17 cellular contexts compared by ENCODE assay signal in genomic region chr4:166527500-166527899, GRCh38.
A peak's percentile ranks its signal among the peaks of the same experiment; 100 is the strongest.
DNase-seq lines count a peak whose midpoint lies in the region; ATAC-seq, FAIRE-seq and TF ChIP-seq lines count a peak whose summit lies in the region.
"Had no signal": no experiment of that assay in that cellular context is flagged by ENCODE, and none has a peak within 500 bp of the region (broad histone marks: within the 10 kb centered on the region; RNA-seq: fewer than 3 reads in every experiment).

No MANE protein-coding gene starts in this region.

- H3K79me2 ChIP-seq in H1 (ENCODE audit: control insufficient read depth in 1 of 2, insufficient read depth in 2 of 2, low read length in 2 of 2) (no peaks in the 10 kb centered on the region), mesendoderm (ENCODE audit: control insufficient read depth, insufficient read depth, low read length) (no peaks in the 10 kb centered on the region)

- no peak overlapping the region for H2BK120ac ChIP-seq in H1 (replicated peaks; ENCODE audit: low read depth, low read length)
- H2BK120ac ChIP-seq in mesendoderm (ENCODE audit: low read depth, low read length) = no peak overlapping the region

- 0 out of 2 replicates have a peak overlapping the region, but pooled peaks have one; percentile 14 for H3K18ac ChIP-seq in H1 (ENCODE audit: extremely low read depth, low read length)
- no peak overlapping the region for H3K18ac ChIP-seq in mesendoderm (ENCODE audit: low read length)

- H2BK20ac ChIP-seq in H1 (ENCODE audit: low read length) = no peak overlapping the region; the same call in 1 of the 2 replicates

- H2BK15ac ChIP-seq in H1 (ENCODE audit: low read length) = no peak overlapping the region
- no peak overlapping the region for H2BK15ac ChIP-seq in mesendoderm (replicated peaks; ENCODE audit: low read depth)

- TF ChIP-seq RAD21 in H1 (IDR thresholded peaks at IDR 0.05 in 1 of 2, conservative IDR thresholded peaks at IDR 0.05 in 1 of 2; ENCODE audit: low read depth in 2 of 2, low read length in 2 of 2) = no peak

- H3K27ac ChIP-seq in H1 (ENCODE audit: low read depth, low read length) = no peak overlapping the region
- no peak overlapping the region for H3K27ac ChIP-seq in mesendoderm (ENCODE audit: low read depth, low read length)
- H3K27ac ChIP-seq: left lung, pancreas had no signal

- H3K4me1 ChIP-seq in NT2/D1 (ENCODE audit: insufficient read depth, insufficient read length) = no peaks in the 10 kb centered on the region
- H3K4me1 ChIP-seq in H1 (replicated peaks in 1 of 4; ENCODE audit: control insufficient read depth in 3 of 4, insufficient read depth in 4 of 4, low read length in 3 of 4) = peaks cover 0 to 7% (median 1%) of the 10 kb centered on the region in 4 experiments; a peak in 1 of 7 replicates
- H3K4me1 ChIP-seq in mesendoderm (ENCODE audit: control insufficient read depth, low read depth, low read length) = no peaks in the 10 kb centered on the region
- H3K4me1 ChIP-seq: left lung, pancreas had no signal

- H3K36me3 ChIP-seq in NT2/D1 (ENCODE audit: insufficient read depth, insufficient read length, low read length) = no peaks in the 10 kb centered on the region
- H3K36me3 ChIP-seq in H1 (ENCODE audit: control insufficient read depth in 2 of 4, insufficient read depth in 4 of 4, low read length in 3 of 4) = no peaks in the 10 kb centered on the region
- no peaks in the 10 kb centered on the region for H3K36me3 ChIP-seq in mesendoderm (ENCODE audit: control insufficient read depth, insufficient read depth, low read length)
- H3K36me3 ChIP-seq: left lung, pancreas had no signal

- no peak overlapping the region; the same call in 1 of the 2 replicates for H2AFZ ChIP-seq in H1 (ENCODE audit: low read length)

- no peaks in the 10 kb centered on the region for H4K20me1 ChIP-seq in H1 (replicated peaks in 1 of 2; ENCODE audit: control insufficient read depth in 1 of 2, insufficient read depth in 2 of 2, low read length in 2 of 2)

- CTCF ChIA-PET in H1 (lab: Charles Lee; ENCODE audit: partially characterized antibody) = interaction anchor here (1.1 kb wide), 1 partner anchor 66 kb away, joined by 5 read pairs; no protein-coding TSS in a partner anchor

- H3K23ac ChIP-seq in H1 (ENCODE audit: insufficient read length) (no peak overlapping the region), mesendoderm (ENCODE audit: low read length) (no peak overlapping the region)

- no peak for TF ChIP-seq CTCF in H1 (IDR thresholded peaks at IDR 0.05; ENCODE audit: control extremely low read depth in 1 of 3, insufficient read depth in 1 of 3, low read depth in 1 of 3, low read length in 3 of 3)

- peak overlapping the region; percentile 36 for H3K4ac ChIP-seq in H1 (replicated peaks; ENCODE audit: insufficient read length, low read depth, low read length)
- H3K4ac ChIP-seq in mesendoderm (ENCODE audit: low read depth, low read length) = no peak overlapping the region

- H3K9ac ChIP-seq in NT2/D1 (ENCODE audit: insufficient read length, low read depth) (no peak overlapping the region), H1 (replicated peaks in 1 of 4; ENCODE audit: extremely low read depth in 1 of 4, low read depth in 3 of 4, low read length in 3 of 4) (no peak overlapping the region), mesendoderm (ENCODE audit: low read length) (no peak overlapping the region)

- H4K8ac ChIP-seq in H1 (ENCODE audit: extremely low read depth, insufficient read depth, low read length) (no peak overlapping the region), mesendoderm (ENCODE audit: low read depth, low read length) (no peak overlapping the region)

- POLR2A ChIA-PET in H1 (lab: Charles Lee; ENCODE audit: partially characterized antibody) = no interaction called here

- no peak overlapping the region for H2AK5ac ChIP-seq in H1 (ENCODE audit: low read depth, low read length)
- no peak overlapping the region for H2AK5ac ChIP-seq in mesendoderm (ENCODE audit: low read length)

- no peaks in the 10 kb centered on the region for H3K27me3 ChIP-seq in NT2/D1 (ENCODE audit: insufficient read depth, insufficient read length)
- no peaks in the 10 kb centered on the region for H3K27me3 ChIP-seq in H1 (replicated peaks in 1 of 4; ENCODE audit: control insufficient read depth in 3 of 4, extremely low read depth in 1 of 4, insufficient read depth in 3 of 4, low read length in 3 of 4)
- no peaks in the 10 kb centered on the region for H3K27me3 ChIP-seq in mesendoderm (ENCODE audit: insufficient read depth, low read length, poor library complexity)
- H3K27me3 ChIP-seq: left lung had no signal

- TF ChIP-seq EP300 in H1 (IDR thresholded peaks at IDR 0.05; ENCODE audit: borderline replicate concordance in 1 of 2, low read depth in 2 of 2, low read length in 2 of 2) = no peak

- no peak overlapping the region for H3K4me2 ChIP-seq in H1 (ENCODE audit: insufficient read depth in 1 of 2, low read depth in 2 of 2, low read length in 2 of 2)
- H3K4me2 ChIP-seq in mesendoderm (ENCODE audit: low read length) = no peak overlapping the region

- ATAC-seq in HG02973 (IDR thresholded peaks at IDR 0.05; ENCODE audit: unreplicated experiment) (no peak), HG03457 (IDR thresholded peaks at IDR 0.05; ENCODE audit: unreplicated experiment) (no peak), HG03108 (IDR thresholded peaks at IDR 0.05; ENCODE audit: unreplicated experiment) (no peak)
- ATAC-seq: left lung; pancreas; Right ventricle myocardium inferior; stimulated activated memory B cell treated with anti-CD40 and anti-IgM and Interleukin-4, amounts not matched to agents 10 μg/mL and 1 μg/mL and 100 μg/mL, for 72 hours had no signal

- H4K5ac ChIP-seq in H1 (ENCODE audit: insufficient read length, low read depth, low read length) = no peak overlapping the region
- no peak overlapping the region for H4K5ac ChIP-seq in mesendoderm (ENCODE audit: low read length)

- no peak overlapping the region for H2BK12ac ChIP-seq in H1 (ENCODE audit: low read depth, low read length)

- H3K9me3 ChIP-seq in NT2/D1 (ENCODE audit: insufficient read depth, low read length) (no peaks in the 10 kb centered on the region), H1 (ENCODE audit: insufficient read depth in 2 of 2, low read depth in 1 of 2, low read length in 1 of 2) (no peaks in the 10 kb centered on the region)
- H3K9me3 ChIP-seq: left lung, pancreas had no signal

- no peak for TF ChIP-seq POLR2A in H1 (IDR thresholded peaks at IDR 0.05; ENCODE audit: control extremely low read depth in 1 of 2, low read depth in 2 of 2, low read length in 2 of 2)

- WGBS in H1 (ENCODE audit: extremely low coverage in 1 of 2, insufficient coverage in 1 of 2, insufficient read length in 1 of 2, insufficient replicate concordance in 2 of 2, low coverage in 1 of 2, low lambda C conversion rate in 2 of 2, missing lambda C conversion rate in 1 of 2), 2 experiments = 81% methylated on average over 3 of the region's 3 CpGs; no CpG with 5 or more reads in 1 of the 2 experiments
- no CpG with 5 or more reads among the region's 3 CpGs for WGBS in mesendoderm (ENCODE audit: extremely low coverage, insufficient coverage, low lambda C conversion rate)

- peak; percentile 83 for DNase-seq in Daoy (ENCODE audit: low read depth)
- DNase-seq in NT2/D1 (ENCODE audit: low read depth, low spot score) = peak; percentile 18
- no peak for DNase-seq in H1 (ENCODE audit: low read depth in 1 of 2, low spot score in 2 of 2)
- DNase-seq in mesendoderm = peak; percentile 37
- DNase-seq in cerebellar nuclear complex (lab: John Stamatoyannopoulos, UW) = no peak
- DNase-seq: activated CD4-positive, CD25-positive, alpha-beta regulatory T cell; CD4-positive, alpha-beta memory T cell; left lung; NCI-H146; NCI-H345; pancreas had no signal

- H3K14ac ChIP-seq in H1 (ENCODE audit: insufficient read length) = no peak overlapping the region

- peak overlapping the region; percentile 57; the same call in 1 of the 2 replicates for H2BK5ac ChIP-seq in H1 (ENCODE audit: low read depth, low read length)
- H2BK5ac ChIP-seq in mesendoderm (ENCODE audit: low read length) = no peak overlapping the region

- no peak for FAIRE-seq in H1 (lab: Jason Lieb, UNC)
- FAIRE-seq: GM12891, pancreas had no signal

- no peak overlapping the region for H3K4me3 ChIP-seq in NT2/D1 (ENCODE audit: insufficient read length, low read depth)
- no peak overlapping the region for H3K4me3 ChIP-seq in H1 (ENCODE audit: extremely low read depth in 1 of 4, insufficient read depth in 2 of 4, low read depth in 3 of 4, low read length in 4 of 4)
- no peak overlapping the region for H3K4me3 ChIP-seq in mesendoderm (ENCODE audit: low read length)
- H3K4me3 ChIP-seq: left lung, pancreas had no signal

- no peaks in the 10 kb centered on the region for H3K23me2 ChIP-seq in H1 (ENCODE audit: low read depth, low read length)

- no peaks in the 10 kb centered on the region for H3K79me1 ChIP-seq in H1 (ENCODE audit: low read depth, low read length)
- no peaks in the 10 kb centered on the region for H3K79me1 ChIP-seq in mesendoderm (ENCODE audit: low read length)

- no peak overlapping the region for H3K56ac ChIP-seq in H1 (replicated peaks; ENCODE audit: insufficient read length, low read depth, low read length)
- H3K56ac ChIP-seq in mesendoderm (ENCODE audit: low read length) = no peak overlapping the region

- no peak overlapping the region for H4K91ac ChIP-seq in H1 (replicated peaks; ENCODE audit: insufficient read length, low read length)

TF ChIP-seq in H1, 55 proteins besides CTCF, POLR2A, EP300 and RAD21:
- TF ChIP-seq KDM5A (IDR thresholded peaks at IDR 0.05; ENCODE audit: low read length) = no peak
- TF ChIP-seq SIRT6 (IDR thresholded peaks at IDR 0.05; ENCODE audit: low read length) = no peak
- TF ChIP-seq YY1 (IDR thresholded peaks at IDR 0.05; ENCODE audit: low read depth, low read length) = no peak
- no peak for TF ChIP-seq CTBP2 (IDR thresholded peaks at IDR 0.05; ENCODE audit: borderline replicate concordance, insufficient read depth, insufficient read length, low read length)
- TF ChIP-seq JUN (IDR thresholded peaks at IDR 0.05; ENCODE audit: low read depth, low read length) = no peak
- no peak for TF ChIP-seq HDAC6 (IDR thresholded peaks at IDR 0.05; ENCODE audit: low read depth, low read length)

Comparison
In these comparisons a context has a peak if more than half of its experiments do, and no peak if none do; other contexts are left out.
1. DNase-seq: peak in Daoy (single experiment), NT2/D1 (single experiment) and mesendoderm (single experiment); none in H1 (0 of 2) and cerebellar nuclear complex (0 of 2).